In genomic region chr17:60600490-60601431, GRCh38 we compare ENCODE assay signal across 1 cellular context.
TF ChIP-seq lines count a peak whose summit lies in the region.

No MANE protein-coding gene starts in this region.

TF ChIP-seq in K562, 482 proteins besides CTCF, POLR2A, EP300 and RAD21 (continued from another document):
- TF ChIP-seq ARID3B (CRISPR knock-in tag; IDR thresholded peaks at IDR 0.05; ENCODE audit: borderline replicate concordance) (no peak), MTA1 (IDR thresholded peaks at IDR 0.05; ENCODE audit: borderline replicate concordance) (0 out of 2 replicates have a peak, but pooled peaks have one; percentile 28), CBX3 (IDR thresholded peaks at IDR 0.05; ENCODE audit: borderline replicate concordance in 1 of 2, low read length in 2 of 2) (peak in 1 of 2 experiments; percentile 19; a peak in 1 of 3 replicates), SP2 (IDR thresholded peaks at IDR 0.05; ENCODE audit: extremely low read depth, low read depth, low read length, poor library complexity, severe bottlenecking) (no peak), NR2C2 (CRISPR knock-in tag; IDR thresholded peaks at IDR 0.05) (0 out of 2 replicates have a peak, but pooled peaks have one; percentile 26), NR2C2 (tag; IDR thresholded peaks at IDR 0.05) (peak; percentile 6; the same call in 1 of the 2 replicates), PHB (CRISPR knock-in tag; IDR thresholded peaks at IDR 0.05) (no peak), U2AF2 (optimal IDR thresholded peaks at IDR 0.05; ENCODE audit: low read depth, low read length) (no peak), RB1 (IDR thresholded peaks at IDR 0.05; ENCODE audit: low read depth) (peak; percentile 15; the same call in 1 of the 2 replicates), PHF20 (IDR thresholded peaks at IDR 0.05; ENCODE audit: partially characterized antibody) (no peak), CXXC5 (CRISPR knock-in tag; IDR thresholded peaks at IDR 0.05) (no peak), SIN3A (IDR thresholded peaks at IDR 0.05; ENCODE audit: borderline replicate concordance in 2 of 2, control insufficient read depth in 1 of 2, low read depth in 2 of 2, low read length in 2 of 2) (peak; percentile 64 to 66; a peak in 2 of 4 replicates), CREM (IDR thresholded peaks at IDR 0.05; ENCODE audit: low read depth) (0 out of 2 replicates have a peak, but pooled peaks have one; percentile 27), MAZ (CRISPR knock-in tag; conservative IDR thresholded peaks at IDR 0.05 in 1 of 2, IDR thresholded peaks at IDR 0.05 in 1 of 2) (0 out of 4 replicates have a peak, but pooled peaks of 1 of the 2 experiments have one; percentile 26), CHD1 (IDR thresholded peaks at IDR 0.05; ENCODE audit: low read length) (peak; percentile 98), MLLT1 (IDR thresholded peaks at IDR 0.05) (0 out of 4 replicates have a peak, but pooled peaks of 1 of the 2 experiments have one; percentile 29), KLF16 (IDR thresholded peaks at IDR 0.05) (peak; percentile 44; the same call in 1 of the 2 replicates), SMARCC2 (IDR thresholded peaks at IDR 0.05; ENCODE audit: low read depth) (peak; percentile 20; the same call in 1 of the 2 replicates), PKNOX1 (IDR thresholded peaks at IDR 0.05) (peak; percentile 45; the same call in 1 of the 2 replicates), SUPT5H (IDR thresholded peaks at IDR 0.05) (0 out of 2 replicates have a peak, but pooled peaks have one; percentile 19)
TF ChIP-seq in K562: peak in this region for 62.
